Comparison of ENCODE assay signal across 8 cellular contexts in genomic region chr11:86176165-86176884, GRCh38.
DNase-seq lines count a peak whose midpoint lies in the region; ATAC-seq and TF ChIP-seq lines count a peak whose summit lies in the region.

No MANE protein-coding gene starts in this region.

- no peak for DNase-seq in mesendoderm
- DNase-seq in NCI-H226 = no peak
- no peak for DNase-seq in NCI-H1417 (lab: John Stamatoyannopoulos, UW)
- no peak for DNase-seq in A673 (ENCODE audit: low spot score)

- H2AK5ac ChIP-seq in mesendoderm (ENCODE audit: low read length) = no peak overlapping the region

- no peak overlapping the region for H2BK5ac ChIP-seq in mesendoderm (ENCODE audit: low read length)

- no peak for TF ChIP-seq CTCF in A673 (conservative IDR thresholded peaks at IDR 0.05; ENCODE audit: low read depth, low read length)

- POLR2A ChIA-PET in A673 (lab: Charles Lee; ENCODE audit: low non-redundant PET) = no interaction called here

- H3K9ac ChIP-seq in mesendoderm (ENCODE audit: low read length) = no peak overlapping the region

- H3K56ac ChIP-seq in mesendoderm (ENCODE audit: low read length) = peak overlapping the region; percentile 13

- CTCF ChIA-PET in A673 (lab: Charles Lee) = no interaction called here

- no peak overlapping the region for H3K4me2 ChIP-seq in mesendoderm (ENCODE audit: low read length)

- no peak overlapping the region for H3K4ac ChIP-seq in mesendoderm (ENCODE audit: low read depth, low read length)

- no peak overlapping the region for H3K27ac ChIP-seq in mesendoderm (ENCODE audit: low read depth, low read length)
- H3K27ac ChIP-seq in A673 (ENCODE audit: low read depth, low read length, poor library complexity, severe bottlenecking) = no peak overlapping the region

- no peak overlapping the region for H3K4me3 ChIP-seq in mesendoderm (ENCODE audit: low read length)
- no peak overlapping the region for H3K4me3 ChIP-seq in A673 (ENCODE audit: low read depth, low read length, poor library complexity, severe bottlenecking)

- H4K8ac ChIP-seq in mesendoderm (ENCODE audit: low read depth, low read length) = no peak overlapping the region

- no peak overlapping the region for H3K23ac ChIP-seq in mesendoderm (ENCODE audit: low read length)

- H2BK15ac ChIP-seq in mesendoderm (replicated peaks; ENCODE audit: low read depth) = no peak overlapping the region

- H3K18ac ChIP-seq in mesendoderm (ENCODE audit: low read length) = no peak overlapping the region

- ATAC-seq in GM18498 (IDR thresholded peaks at IDR 0.05; ENCODE audit: unreplicated experiment) = peak; percentile 56
- ATAC-seq in HG02884 (IDR thresholded peaks at IDR 0.05; ENCODE audit: unreplicated experiment) = peak; percentile 79
- peak; percentile 86 to 90 for ATAC-seq in activated CD4-positive, CD25-positive, alpha-beta regulatory T cell treated with anti-CD3 and anti-CD28 coated beads, Interleukin-2, amount 50 U/mL, for 24 hours
- no peak for ATAC-seq in HG03097 (IDR thresholded peaks at IDR 0.05; ENCODE audit: low FRiP score, unreplicated experiment)

- H3K79me2 ChIP-seq in mesendoderm (ENCODE audit: control insufficient read depth, insufficient read depth, low read length) = no peaks in the 10 kb centered on the region

- H3K79me1 ChIP-seq in mesendoderm (ENCODE audit: low read length) = no peaks in the 10 kb centered on the region

- H3K27me3 ChIP-seq in mesendoderm (ENCODE audit: insufficient read depth, low read length, poor library complexity) = no peaks in the 10 kb centered on the region
- no peaks in the 10 kb centered on the region for H3K27me3 ChIP-seq in A673 (replicated peaks; ENCODE audit: insufficient read depth, low read depth, low read length, poor library complexity)

- intact Hi-C loops in A673 (cut with micrococcal nuclease; ENCODE audit: unreplicated experiment) = no loop called here

- H2BK120ac ChIP-seq in mesendoderm (ENCODE audit: low read depth, low read length) = no peak overlapping the region

- WGBS in mesendoderm (ENCODE audit: extremely low coverage, insufficient coverage, low lambda C conversion rate) = no CpG with 5 or more reads among the region's 4 CpGs

- H3K9me3 ChIP-seq in A673 (ENCODE audit: low read depth, low read length, poor library complexity, severe bottlenecking) = no peaks in the 10 kb centered on the region

- H3K36me3 ChIP-seq in mesendoderm (ENCODE audit: control insufficient read depth, insufficient read depth, low read length) = no peaks in the 10 kb centered on the region
- no peaks in the 10 kb centered on the region for H3K36me3 ChIP-seq in A673 (ENCODE audit: insufficient read depth, low read length, poor library complexity, severe bottlenecking)

- H4K5ac ChIP-seq in mesendoderm (ENCODE audit: low read length) = no peak overlapping the region

- H3K4me1 ChIP-seq in mesendoderm (ENCODE audit: control insufficient read depth, low read depth, low read length) (peaks cover 3% of the 10 kb centered on the region), A673 (ENCODE audit: insufficient read depth, low read length, poor library complexity, severe bottlenecking) (no peaks in the 10 kb centered on the region)

- no TSS peak for BruUV-seq in A673 (replicated peaks; lab: Mats Ljungman, UMichigan)
